6 cellular contexts compared by ENCODE assay signal in genomic region chr16:24742610-24743009, GRCh38. TPM values are rescaled to one million over a fixed set of nuclear protein-coding genes. Genes with fewer than 3 reads are reported as not detected.
DNase-seq lines count a peak whose midpoint lies in the region; ATAC-seq, FAIRE-seq and TF ChIP-seq lines count a peak whose summit lies in the region.
"Not testable (repeated sequence)": the region's sequence is repeated elsewhere in the genome, so short reads cannot be mapped to it uniquely, and the experiment has no call there.

No MANE protein-coding gene starts in this region.

- CTCF ChIA-PET in H1 (lab: Charles Lee; ENCODE audit: partially characterized antibody), result interaction anchor here (0.9 kb wide), 1 partner anchor 54 kb away, joined by 4 read pairs; no protein-coding TSS in a partner anchor

- H3K9me3 ChIP-seq in H1 (ENCODE audit: insufficient read depth in 2 of 2, low read depth in 1 of 2, low read length in 1 of 2); lung (ENCODE audit: control insufficient read depth in 2 of 2, insufficient read depth in 1 of 2, low read length in 1 of 2); psoas muscle; subcutaneous abdominal adipose tissue (ENCODE audit: control insufficient read depth in 5 of 5, low read length in 5 of 5): not testable (repeated sequence)

- H3K36me3 Mint-ChIP-seq in GM23338 (ENCODE audit: low read depth), result peaks cover 21% of the 10 kb centered on the region
- H3K36me3 Mint-ChIP-seq in activated T-helper 17 cell treated with anti-CD3 and anti-CD28 coated beads, Interleukin-2, amount 50 U/mL, for 72 hours (ENCODE audit: low read depth), result peaks cover 82% of the 10 kb centered on the region

- intact Hi-C loops in psoas muscle (cut with DNase I), result loop anchor here in 1 of 2 donors (10.0 kb wide), 1 partner anchor 198 kb away; no protein-coding TSS in a partner anchor

- H2BK5ac ChIP-seq in H1 (ENCODE audit: low read depth, low read length), result not testable (repeated sequence)

- 0 out of 2 replicates have a peak overlapping the region, but pooled peaks have one; percentile 18 for H3K27ac Mint-ChIP-seq in GM23338
- peak overlapping the region; percentile 14 for H3K27ac Mint-ChIP-seq in activated T-helper 17 cell treated with anti-CD3 and anti-CD28 coated beads, Interleukin-2, amount 50 U/mL, for 72 hours

- not testable (repeated sequence) for H3K18ac ChIP-seq in H1 (ENCODE audit: extremely low read depth, low read length)

- H4K20me1 ChIP-seq in GM23338 (replicated peaks; ENCODE audit: insufficient read depth), result peaks cover 100% of the 10 kb centered on the region
- peaks cover 44 to 52% of the 10 kb centered on the region in 2 experiments for H4K20me1 ChIP-seq in H1 (replicated peaks in 1 of 2; ENCODE audit: control insufficient read depth in 1 of 2, insufficient read depth in 2 of 2, low read length in 2 of 2)

- H3K9me2 ChIP-seq in GM23338 (ENCODE audit: insufficient read depth), result not testable (repeated sequence)

- H4K8ac ChIP-seq in H1 (ENCODE audit: extremely low read depth, insufficient read depth, low read length), result not testable (repeated sequence)

- not testable (repeated sequence) for H3K36me3 ChIP-seq in GM23338 (ENCODE audit: insufficient read depth); lung (ENCODE audit: control insufficient read depth in 2 of 2, insufficient read depth in 2 of 2, low read length in 2 of 2); psoas muscle (ENCODE audit: insufficient read depth in 1 of 2, low read depth in 1 of 2); subcutaneous abdominal adipose tissue (ENCODE audit: control insufficient read depth in 5 of 5, insufficient read depth in 5 of 5, low read length in 5 of 5)
- H3K36me3 ChIP-seq in H1 (ENCODE audit: control insufficient read depth in 2 of 4, insufficient read depth in 4 of 4, low read length in 3 of 4), result peaks cover 0 to 11% (median 2%) of the 10 kb centered on the region in 4 experiments; a peak in 4 of 8 replicates

- H3K23ac ChIP-seq in H1 (ENCODE audit: insufficient read length), result not testable (repeated sequence)

- H3F3A ChIP-seq in GM23338 (replicated peaks; ENCODE audit: low read depth), result not testable (repeated sequence)

- peaks cover 100% of the 10 kb centered on the region for H3K79me2 ChIP-seq in GM23338 (replicated peaks; ENCODE audit: insufficient read depth)
- peaks cover 79 to 100% of the 10 kb centered on the region in 2 experiments for H3K79me2 ChIP-seq in H1 (ENCODE audit: control insufficient read depth in 1 of 2, insufficient read depth in 2 of 2, low read length in 2 of 2)

- not testable (repeated sequence) for DNase-seq in GM23338 (ENCODE audit: low spot score); H1 (ENCODE audit: low read depth in 1 of 2, low spot score in 2 of 2); psoas muscle
- peak; percentile 41 for DNase-seq in lung (ENCODE audit: low spot score)

- H3K56ac ChIP-seq in H1 (replicated peaks; ENCODE audit: insufficient read length, low read depth, low read length), result not testable (repeated sequence)

- FAIRE-seq in H1 (lab: Jason Lieb, UNC), result not testable (repeated sequence)

- not testable (repeated sequence) for H3K14ac ChIP-seq in H1 (ENCODE audit: insufficient read length)

- TF ChIP-seq CTCF in GM23338 (conservative IDR thresholded peaks at IDR 0.05; ENCODE audit: low read depth in 2 of 2); H1 (IDR thresholded peaks at IDR 0.05; ENCODE audit: control extremely low read depth in 1 of 3, insufficient read depth in 1 of 3, low read depth in 1 of 3, low read length in 3 of 3); lung (IDR thresholded peaks at IDR 0.05; ENCODE audit: control extremely low read depth, extremely low read depth); psoas muscle (IDR thresholded peaks at IDR 0.05): not testable (repeated sequence)

- H3K9me3 Mint-ChIP-seq in GM23338; activated T-helper 17 cell treated with anti-CD3 and anti-CD28 coated beads, Interleukin-2, amount 50 U/mL, for 72 hours: not testable (repeated sequence)

- TF ChIP-seq EP300 in H1 (IDR thresholded peaks at IDR 0.05; ENCODE audit: borderline replicate concordance in 1 of 2, low read depth in 2 of 2, low read length in 2 of 2), result not testable (repeated sequence)

- not testable (repeated sequence) for H3K27ac ChIP-seq in GM23338 (ENCODE audit: low read depth); H1 (ENCODE audit: low read depth, low read length); lung (ENCODE audit: low read depth in 1 of 2, low read length in 1 of 2)
- H3K27ac ChIP-seq in psoas muscle (peak overlapping the region; percentile 4), subcutaneous abdominal adipose tissue (ENCODE audit: low read depth, low read length) (peak overlapping the region; percentile 2)

- H4K5ac ChIP-seq in H1 (ENCODE audit: insufficient read length, low read depth, low read length), result not testable (repeated sequence)

- TF ChIP-seq RAD21 in H1 (IDR thresholded peaks at IDR 0.05 in 1 of 2, conservative IDR thresholded peaks at IDR 0.05 in 1 of 2; ENCODE audit: low read depth in 2 of 2, low read length in 2 of 2), result not testable (repeated sequence)

- 90% methylated on average over 8 of the region's 8 CpGs; no CpG with 5 or more reads in 1 of the 2 experiments for WGBS in H1 (ENCODE audit: extremely low coverage in 1 of 2, insufficient coverage in 1 of 2, insufficient read length in 1 of 2, insufficient replicate concordance in 2 of 2, low coverage in 1 of 2, low lambda C conversion rate in 2 of 2, missing lambda C conversion rate in 1 of 2), 2 experiments
- WGBS in lung, 2 donors, result 81 to 90% methylated on average over 8 of the region's 8 CpGs
- WGBS in psoas muscle, 3 donors, result 95 to 97% (median 95%) methylated on average over 8 of the region's 8 CpGs

- peak overlapping the region; percentile 47 for H3K4me2 ChIP-seq in GM23338
- peak overlapping the region; percentile 20 to 21; a peak in 1 of 4 replicates for H3K4me2 ChIP-seq in H1 (ENCODE audit: insufficient read depth in 1 of 2, low read depth in 2 of 2, low read length in 2 of 2)

- not testable (repeated sequence) for H2BK12ac ChIP-seq in H1 (ENCODE audit: low read depth, low read length)

- not testable (repeated sequence) for H2BK120ac ChIP-seq in H1 (replicated peaks; ENCODE audit: low read depth, low read length)

- H3K23me2 ChIP-seq in H1 (ENCODE audit: low read depth, low read length), result not testable (repeated sequence)

- H3K4me1 Mint-ChIP-seq in GM23338, result peaks cover 82% of the 10 kb centered on the region
- peaks cover 43% of the 10 kb centered on the region for H3K4me1 Mint-ChIP-seq in activated T-helper 17 cell treated with anti-CD3 and anti-CD28 coated beads, Interleukin-2, amount 50 U/mL, for 72 hours

- not testable (repeated sequence) for H3K4ac ChIP-seq in H1 (replicated peaks; ENCODE audit: insufficient read length, low read depth, low read length)

- H3K79me1 ChIP-seq in H1 (ENCODE audit: low read depth, low read length), result not testable (repeated sequence)

- peaks cover 87% of the 10 kb centered on the region for H3K4me1 ChIP-seq in GM23338 (ENCODE audit: insufficient read depth)
- H3K4me1 ChIP-seq in H1 (replicated peaks in 1 of 4; ENCODE audit: control insufficient read depth in 3 of 4, insufficient read depth in 4 of 4, low read length in 3 of 4), result peaks cover 0 to 40% (median 16%) of the 10 kb centered on the region in 4 experiments; a peak in 6 of 7 replicates
- peaks cover 11 to 65% of the 10 kb centered on the region in 2 donors for H3K4me1 ChIP-seq in lung (ENCODE audit: control insufficient read depth in 2 of 2, insufficient read depth in 2 of 2, low read length in 2 of 2)
- peaks cover 99% of the 10 kb centered on the region for H3K4me1 ChIP-seq in psoas muscle
- peaks cover 0 to 91% (median 72%) of the 10 kb centered on the region in 5 donors for H3K4me1 ChIP-seq in subcutaneous abdominal adipose tissue (ENCODE audit: control insufficient read depth in 5 of 5, insufficient read depth in 5 of 5, low read length in 5 of 5)

- H3K27me3 ChIP-seq in GM23338 (ENCODE audit: insufficient read depth); H1 (replicated peaks in 1 of 4; ENCODE audit: control insufficient read depth in 3 of 4, extremely low read depth in 1 of 4, insufficient read depth in 3 of 4, low read length in 3 of 4); lung (ENCODE audit: control insufficient read depth, insufficient read depth); psoas muscle (ENCODE audit: insufficient read depth in 3 of 3, low read length in 2 of 3); subcutaneous abdominal adipose tissue (ENCODE audit: control insufficient read depth in 5 of 5, insufficient read depth in 4 of 5, low read length in 5 of 5): not testable (repeated sequence)

- not testable (repeated sequence) for ATAC-seq in GM23338; activated T-helper 17 cell treated with anti-CD3 and anti-CD28 coated beads, Interleukin-2, amount 50 U/mL, for 72 hours (replicated peaks); lung (ENCODE audit: insufficient read depth, low FRiP score); psoas muscle

- H2BK20ac ChIP-seq in H1 (ENCODE audit: low read length), result not testable (repeated sequence)

- peak overlapping the region; percentile 18 for H3K4me3 ChIP-seq in GM23338
- H3K4me3 ChIP-seq in H1 (ENCODE audit: extremely low read depth in 1 of 4, insufficient read depth in 2 of 4, low read depth in 3 of 4, low read length in 4 of 4); lung; psoas muscle; subcutaneous abdominal adipose tissue (ENCODE audit: low read depth in 1 of 5, low read length in 5 of 5): not testable (repeated sequence)

- H2AFZ ChIP-seq in GM23338; H1 (ENCODE audit: low read length): not testable (repeated sequence)

- not testable (repeated sequence) for H3K27me3 Mint-ChIP-seq in GM23338 (ENCODE audit: insufficient read depth, low read depth, poor library complexity); activated T-helper 17 cell treated with anti-CD3 and anti-CD28 coated beads, Interleukin-2, amount 50 U/mL, for 72 hours

- POLR2A ChIA-PET in H1 (lab: Charles Lee; ENCODE audit: partially characterized antibody), result interaction anchor here (1.3 to 7.2 kb wide), 2 partner anchors 10 to 59 kb away, joined by 4 to 71 read pairs; no protein-coding TSS in a partner anchor

- H4K91ac ChIP-seq in H1 (replicated peaks; ENCODE audit: insufficient read length, low read length), result not testable (repeated sequence)

- H3K9ac ChIP-seq in H1 (replicated peaks in 1 of 4; ENCODE audit: extremely low read depth in 1 of 4, low read depth in 3 of 4, low read length in 3 of 4); subcutaneous abdominal adipose tissue (ENCODE audit: low read length in 5 of 5): not testable (repeated sequence)

- H2BK15ac ChIP-seq in H1 (ENCODE audit: low read length), result not testable (repeated sequence)

- H3K4me3 Mint-ChIP-seq in GM23338; activated T-helper 17 cell treated with anti-CD3 and anti-CD28 coated beads, Interleukin-2, amount 50 U/mL, for 72 hours: not testable (repeated sequence)

- not testable (repeated sequence) for TF ChIP-seq POLR2A in H1 (IDR thresholded peaks at IDR 0.05; ENCODE audit: control extremely low read depth in 1 of 2, low read depth in 2 of 2, low read length in 2 of 2)

- not testable (repeated sequence) for H2AK5ac ChIP-seq in H1 (ENCODE audit: low read depth, low read length)

RNA-seq across cellular contexts. Expression of gene TNRC6A, which starts 13.2 kb away (rescaled TPM):
- total RNA-seq in GM23338 (2014; rRNA removed; shearing (Covaris generic)), result 62.1 and 93.1 TPM in 2 replicates
- polyA plus RNA-seq in GM23338 (2016; fragmentation: Nextera tagmentation; extraction: Ambion mirVana) (124 and 126 TPM in 2 replicates), H1 (2011; rRNA removed) (65.0 and 67.6 TPM in 2 replicates), lung (10 to 100 TPM; 10.3 to 13.2 TPM), psoas muscle (10 to 100 TPM in 2 of 3 donors, 1 to 10 TPM in 1; 6.4 to 20.9 (median 12.2) TPM)
- 10 to 100 TPM; 40.5 to 47.8 TPM for total RNA-seq in activated T-helper 17 cell treated with anti-CD3 and anti-CD28 coated beads, Interleukin-2, amount 50 U/mL, for 72 hours
- 97.9 and 103 TPM in 2 replicates for total RNA-seq in H1 (2021; fragmentation: NEBNext Ultra II Directional; extraction: Animal tissue kit (Norgen Biotek cat#: 25700))
- 74.8 TPM for polyA plus RNA-seq in H1 (2011; cell fraction: cytosol; rRNA removed)
- polyA plus RNA-seq in H1 (2011; cell fraction: nucleus; rRNA removed), result 186 TPM
- 51.1 to 67.7 TPM (median 61.2 TPM) in 4 replicates for polyA plus RNA-seq in H1 (2012, experiment 1 of 2)
- 2.5 TPM for polyA plus RNA-seq in H1 (2012, experiment 2 of 2)
- 55.0 TPM for polyA plus RNA-seq in H1 (2013, experiment 1 of 2)
- 52.2 TPM for polyA plus RNA-seq in H1 (2013, experiment 2 of 2)
- 184 and 199 TPM in 2 replicates for polyA minus RNA-seq in H1 (2011; rRNA and poly(A)+ RNA removed)
- 59.4 TPM for polyA minus RNA-seq in H1 (2011; cell fraction: cytosol; rRNA and poly(A)+ RNA removed)
- polyA minus RNA-seq in H1 (2011; cell fraction: nucleus; rRNA and poly(A)+ RNA removed), result 219 TPM
- total RNA-seq in lung (10 to 100 TPM; 46.3 to 93.0 TPM), psoas muscle (10 to 100 TPM; 14.5 to 30.1 (median 24.6) TPM)
